ENCODE assay signal across 10 cellular contexts in genomic region chr11:94151903-94152677, GRCh38. TPM values are rescaled to one million over a fixed set of nuclear protein-coding genes. Genes with fewer than 3 reads are reported as not detected.
DNase-seq lines count a peak whose midpoint lies in the region; ATAC-seq lines count a peak whose summit lies in the region.
"Had no signal": no experiment of that assay in that cellular context is flagged by ENCODE, and none has a peak within 500 bp of the region (broad histone marks: within the 10 kb centered on the region; RNA-seq: fewer than 3 reads in every experiment).

No MANE protein-coding gene starts in this region.

- no peak for DNase-seq in activated CD4-positive, CD25-positive, alpha-beta regulatory T cell treated with anti-CD3 and anti-CD28 coated beads, Interleukin-2, amount 50 U/mL, for 72 hours
- peak; percentile 55 for DNase-seq in activated CD4-positive, alpha-beta T cell treated with anti-CD3 and anti-CD28 coated beads, Interleukin-2, amount 10 ng/mL, durations not matched to agents 24 days and 14 days
- DNase-seq in right cardiac atrium (peak in 1 of 3 donors; percentile 45), midbrain (lab: John Stamatoyannopoulos, UW) (no peak)
- peak in 1 of 2 donors; percentile 30 for DNase-seq in stimulated activated naive CD8-positive, alpha-beta T cell treated with anti-CD3 and anti-CD28 coated beads, Interleukin-15, amount 100 ng/mL, for 72 hours
- DNase-seq: CD4-positive, CD25-positive, alpha-beta regulatory T cell; T-cell had no signal

- peaks cover 25% of the 10 kb centered on the region for H3K36me3 Mint-ChIP-seq in activated CD4-positive, alpha-beta T cell treated with anti-CD3 and anti-CD28 coated beads, Interleukin-2, amount 10 ng/mL, durations not matched to agents 24 days and 14 days (ENCODE audit: low read depth)

- H3K27ac Mint-ChIP-seq in activated CD4-positive, alpha-beta T cell treated with anti-CD3 and anti-CD28 coated beads, Interleukin-2, amount 10 ng/mL, durations not matched to agents 24 days and 14 days = peak overlapping the region; percentile 71
- peak overlapping the region; percentile 10 to 92 for H3K27ac Mint-ChIP-seq in stimulated activated naive CD8-positive, alpha-beta T cell treated with anti-CD3 and anti-CD28 coated beads, Interleukin-15, amount 100 ng/mL, for 72 hours

- WGBS in right cardiac atrium = 87% methylated on average over 6 of the region's 6 CpGs

- no peak overlapping the region for H3K4me3 ChIP-seq in right cardiac atrium (ENCODE audit: low read length)

- ATAC-seq in activated CD4-positive, CD25-positive, alpha-beta regulatory T cell treated with anti-CD3 and anti-CD28 coated beads, Interleukin-2, amount 50 U/mL, for 24 hours = peak; percentile 89 to 96
- ATAC-seq in HG03045 (IDR thresholded peaks at IDR 0.05; ENCODE audit: unreplicated experiment) (peak; percentile 70), right cardiac atrium (peak; percentile 97 to 99), HG03108 (IDR thresholded peaks at IDR 0.05; ENCODE audit: unreplicated experiment) (no peak)
- peak; percentile 89 for ATAC-seq in stimulated activated naive CD8-positive, alpha-beta T cell treated with anti-CD3 and anti-CD28 coated beads, Interleukin-15, amount 100 ng/mL, for 72 hours

- no peaks in the 10 kb centered on the region for H3K9me3 Mint-ChIP-seq in activated CD4-positive, alpha-beta T cell treated with anti-CD3 and anti-CD28 coated beads, Interleukin-2, amount 10 ng/mL, durations not matched to agents 24 days and 14 days
- H3K9me3 Mint-ChIP-seq in stimulated activated naive CD8-positive, alpha-beta T cell treated with anti-CD3 and anti-CD28 coated beads, Interleukin-15, amount 100 ng/mL, for 72 hours = no peaks in the 10 kb centered on the region

- no peaks in the 10 kb centered on the region for H3K27me3 Mint-ChIP-seq in activated CD4-positive, alpha-beta T cell treated with anti-CD3 and anti-CD28 coated beads, Interleukin-2, amount 10 ng/mL, durations not matched to agents 24 days and 14 days
- no peaks in the 10 kb centered on the region for H3K27me3 Mint-ChIP-seq in stimulated activated naive CD8-positive, alpha-beta T cell treated with anti-CD3 and anti-CD28 coated beads, Interleukin-15, amount 100 ng/mL, for 72 hours
- H3K27me3 Mint-ChIP-seq: CD4-positive, CD25-positive, alpha-beta regulatory T cell; T-cell had no signal

- H3K9me3 ChIP-seq in right cardiac atrium (ENCODE audit: control insufficient read depth, low read length) = no peaks in the 10 kb centered on the region

- intact Hi-C loops in activated CD4-positive, alpha-beta T cell treated with anti-CD3 and anti-CD28 coated beads, Interleukin-2, amount 10 ng/mL, durations not matched to agents 24 days and 14 days (cut with micrococcal nuclease) = loop anchor here (5.0 kb wide), 1 partner anchor 1770 kb away; the partner anchor contains the start of gene MTMR2
- intact Hi-C loops in right cardiac atrium (cut with DNase I) = no loop called here

- no peak overlapping the region for H3K4me3 Mint-ChIP-seq in activated CD4-positive, alpha-beta T cell treated with anti-CD3 and anti-CD28 coated beads, Interleukin-2, amount 10 ng/mL, durations not matched to agents 24 days and 14 days
- H3K4me3 Mint-ChIP-seq in stimulated activated naive CD8-positive, alpha-beta T cell treated with anti-CD3 and anti-CD28 coated beads, Interleukin-15, amount 100 ng/mL, for 72 hours = peak overlapping the region in 1 of 2 donors; percentile 32
- H3K4me3 Mint-ChIP-seq: CD4-positive, CD25-positive, alpha-beta regulatory T cell; T-cell had no signal

- no peaks in the 10 kb centered on the region for H3K27me3 ChIP-seq in right cardiac atrium (ENCODE audit: control insufficient read depth, insufficient read depth)

- H3K27ac ChIP-seq in right cardiac atrium (ENCODE audit: low read length) = peak overlapping the region; percentile 28

- H3K4me1 ChIP-seq in right cardiac atrium (ENCODE audit: control insufficient read depth, insufficient read depth, low read length) = peaks cover 23% of the 10 kb centered on the region

- H3K4me1 Mint-ChIP-seq in activated CD4-positive, alpha-beta T cell treated with anti-CD3 and anti-CD28 coated beads, Interleukin-2, amount 10 ng/mL, durations not matched to agents 24 days and 14 days = peaks cover 55% of the 10 kb centered on the region
- peaks cover 63% of the 10 kb centered on the region for H3K4me1 Mint-ChIP-seq in stimulated activated naive CD8-positive, alpha-beta T cell treated with anti-CD3 and anti-CD28 coated beads, Interleukin-15, amount 100 ng/mL, for 72 hours

RNA-seq across cellular contexts. Expression of gene PANX1, which starts 23.4 kb away (rescaled TPM):
- total RNA-seq in activated CD4-positive, alpha-beta T cell treated with anti-CD3 and anti-CD28 coated beads, Interleukin-2, amount 10 ng/mL, durations not matched to agents 24 days and 14 days = 19.7 and 20.5 TPM in 2 replicates
- 10 to 100 TPM in 1 of 4 donors, 1 to 10 TPM in 3; 8.0 to 16.1 (median 8.5) TPM for total RNA-seq in right cardiac atrium
- 4.6 TPM for polyA plus RNA-seq in right cardiac atrium
